In genomic region chrX:56233682-56234081, GRCh38 we compare ENCODE assay signal across 9 cellular contexts. TPM values are rescaled to one million over a fixed set of nuclear protein-coding genes. Genes with fewer than 3 reads are reported as not detected.
DNase-seq lines count a peak whose midpoint lies in the region; ATAC-seq, FAIRE-seq and TF ChIP-seq lines count a peak whose summit lies in the region.
"Had no signal": no experiment of that assay in that cellular context is flagged by ENCODE, and none has a peak within 500 bp of the region (broad histone marks: within the 10 kb centered on the region; RNA-seq: fewer than 3 reads in every experiment).

No MANE protein-coding gene starts in this region.

- ATAC-seq in GM21619 (IDR thresholded peaks at IDR 0.05; ENCODE audit: unreplicated experiment), result peak; percentile 86
- peak in 1 of 2 donors; percentile 59 for ATAC-seq in natural killer cell treated with Interleukin-12 subunit alpha and Interleukin-12 subunit beta and Interleukin-15 and Interleukin-18, amount 100 ng/mL, for 72 hours

- H3K4me1 Mint-ChIP-seq in natural killer cell treated with Interleukin-12 subunit alpha and Interleukin-12 subunit beta and Interleukin-15 and Interleukin-18, amount 100 ng/mL, for 72 hours (ENCODE audit: low read depth in 2 of 2), result peaks cover 5 to 7% of the 10 kb centered on the region in 2 donors

- H3K4me3 ChIP-seq in esophagus squamous epithelium, result peak overlapping the region; percentile 37 to 65 (median 55)

- DNase-seq in GM12892 (ENCODE audit: insufficient read length) (peak; percentile 22), NOMO-1 treated with dmso at 0.1 percent for 144 hours (lab: John Stamatoyannopoulos, UW; ENCODE audit: unreplicated experiment) (peak; percentile 30), esophagus squamous epithelium (lab: John Stamatoyannopoulos, UW) (no peak), DMS153 (lab: John Stamatoyannopoulos, UW) (no peak), putamen (ENCODE audit: low spot score) (no peak), COLO829 (ENCODE audit: low spot score) (no peak)
- no peak for DNase-seq in natural killer cell treated with Interleukin-12 subunit alpha and Interleukin-12 subunit beta and Interleukin-15 and Interleukin-18, amount 100 ng/mL, for 72 hours (ENCODE audit: low spot score)

- intact Hi-C loops in esophagus squamous epithelium (cut with DNase I), result no loop called here

- no peaks in the 10 kb centered on the region for H3K27me3 ChIP-seq in esophagus squamous epithelium

- peak overlapping the region; percentile 84 for H3K4me3 Mint-ChIP-seq in natural killer cell treated with Interleukin-12 subunit alpha and Interleukin-12 subunit beta and Interleukin-15 and Interleukin-18, amount 100 ng/mL, for 72 hours

- H3K9me3 ChIP-seq in esophagus squamous epithelium, result no peaks in the 10 kb centered on the region
- H3K9me3 ChIP-seq: neutrophil had no signal

- H3K36me3 Mint-ChIP-seq in natural killer cell treated with Interleukin-12 subunit alpha and Interleukin-12 subunit beta and Interleukin-15 and Interleukin-18, amount 100 ng/mL, for 72 hours, result no peaks in the 10 kb centered on the region

- FAIRE-seq in GM12892 (lab: Jason Lieb, UNC), result peak; percentile 66

- peaks cover 0 to 3% (median 0%) of the 10 kb centered on the region in 3 donors for H3K36me3 ChIP-seq in esophagus squamous epithelium
- H3K36me3 ChIP-seq: neutrophil had no signal

- H3K27me3 Mint-ChIP-seq in natural killer cell treated with Interleukin-12 subunit alpha and Interleukin-12 subunit beta and Interleukin-15 and Interleukin-18, amount 100 ng/mL, for 72 hours, result peaks cover 0 to 18% of the 10 kb centered on the region in 2 donors

- H3K4me1 ChIP-seq in esophagus squamous epithelium, result peaks cover 0 to 49% (median 0%) of the 10 kb centered on the region in 3 donors

- WGBS in esophagus squamous epithelium, 2 donors, result 17 to 18% methylated on average over 1 to 8 of the region's 8 CpGs

- peak overlapping the region; percentile 79 to 92 (median 88) for H3K27ac ChIP-seq in esophagus squamous epithelium
- H3K27ac ChIP-seq: neutrophil had no signal

- peak in 1 of 6 experiments; percentile 8 for TF ChIP-seq CTCF in esophagus squamous epithelium (IDR thresholded peaks at IDR 0.05)

- no peaks in the 10 kb centered on the region for H3K9me3 Mint-ChIP-seq in natural killer cell treated with Interleukin-12 subunit alpha and Interleukin-12 subunit beta and Interleukin-15 and Interleukin-18, amount 100 ng/mL, for 72 hours

- TF ChIP-seq POLR2A in GM12892 (IDR thresholded peaks at IDR 0.05; ENCODE audit: low read depth, low read length), result no peak
- peak in 1 of 4 donors; percentile 33 for TF ChIP-seq POLR2A in esophagus squamous epithelium (IDR thresholded peaks at IDR 0.05)

- H3K27ac Mint-ChIP-seq in natural killer cell treated with Interleukin-12 subunit alpha and Interleukin-12 subunit beta and Interleukin-15 and Interleukin-18, amount 100 ng/mL, for 72 hours, result no peak overlapping the region

RNA-seq across cellular contexts. Expression of gene KLF8, which starts 1.5 kb away (rescaled TPM):
- polyA plus RNA-seq in GM12892 (2012; ENCODE audit: missing spikeins), result 6.9 TPM
- total RNA-seq in esophagus squamous epithelium, result 10 to 100 TPM; 20.2 to 38.1 (median 33.4) TPM
- 1 to 10 TPM; 1.4 to 3.0 TPM for total RNA-seq in natural killer cell treated with Interleukin-12 subunit alpha and Interleukin-12 subunit beta and Interleukin-15 and Interleukin-18, amount 100 ng/mL, for 72 hours

Comparison
In these comparisons a context has a peak if more than half of its experiments do, and no peak if none do; other contexts are left out.
1. DNase-seq: peak in GM12892 (single experiment) and NOMO-1 treated with dmso at 0.1 percent for 144 hours (single experiment); none in esophagus squamous epithelium (single experiment), natural killer cell treated with Interleukin-12 subunit alpha and Interleukin-12 subunit beta and Interleukin-15 and Interleukin-18, amount 100 ng/mL, for 72 hours (single experiment), DMS153 (single experiment), putamen (single experiment) and COLO829 (single experiment).
2. RNA of gene KLF8, which starts 1.5 kb away (total RNA-seq): 20.2 to 38.1 TPM in esophagus squamous epithelium; 1.4 to 3.0 TPM in natural killer cell treated with Interleukin-12 subunit alpha and Interleukin-12 subunit beta and Interleukin-15 and Interleukin-18, amount 100 ng/mL, for 72 hours; every median in the first group is over 4 times any median in the second.